ENCODE assay signal across 1 cellular context in genomic region chr6:146857180-146857959, GRCh38.
TF ChIP-seq lines count a peak whose summit lies in the region.

No MANE protein-coding gene starts in this region.

TF ChIP-seq in K562, 482 proteins besides CTCF, POLR2A, EP300 and RAD21 (continued from another document and continues in another):
- TF ChIP-seq YY1 (IDR thresholded peaks at IDR 0.05; ENCODE audit: borderline replicate concordance in 1 of 3, control insufficient read depth in 1 of 3, extremely low read depth in 1 of 3, insufficient read depth in 3 of 3, insufficient read length in 1 of 3, insufficient replicate concordance in 2 of 3, low read depth in 1 of 3, low read length in 2 of 3) (peak in 2 of 3 experiments; percentile 76 to 84), ZNF511 (CRISPR knock-in tag; IDR thresholded peaks at IDR 0.05) (peak; percentile 86), ZNF134 (CRISPR knock-in tag; conservative IDR thresholded peaks at IDR 0.05) (0 out of 2 replicates have a peak, but pooled peaks have one; percentile 27), TCFL5 (CRISPR knock-in tag; conservative IDR thresholded peaks at IDR 0.05) (peak; percentile 54), PTBP1 (IDR thresholded peaks at IDR 0.05; ENCODE audit: low read depth, low read length) (no peak), NFATC3 (IDR thresholded peaks at IDR 0.05) (no peak), AFF4 (CRISPR knock-in tag; IDR thresholded peaks at IDR 0.05) (peak; percentile 93), DACH1 (IDR thresholded peaks at IDR 0.05; ENCODE audit: partially characterized antibody) (peak; percentile 90), RFX5 (IDR thresholded peaks at IDR 0.05; ENCODE audit: low read depth, low read length) (peak; percentile 57; the same call in 1 of the 2 replicates), NFE2L1 (tag; IDR thresholded peaks at IDR 0.05; ENCODE audit: borderline replicate concordance, low read depth) (no peak), GTF2B (IDR thresholded peaks at IDR 0.05; ENCODE audit: extremely low read depth, insufficient read length) (no peak), PTRF (tag; IDR thresholded peaks at IDR 0.05) (no peak), ZNF780A (CRISPR knock-in tag; IDR thresholded peaks at IDR 0.05) (no peak), CBX1 (IDR thresholded peaks at IDR 0.05; ENCODE audit: low read depth) (peak; percentile 77; the same call in 1 of the 2 replicates), NONO (IDR thresholded peaks at IDR 0.05; ENCODE audit: low read depth in 2 of 2, low read length in 1 of 2) (peak in 1 of 2 experiments; percentile 92; a peak in 1 of 4 replicates), KDM5B (IDR thresholded peaks at IDR 0.05; ENCODE audit: insufficient replicate concordance, low read depth, low read length) (no peak), CTBP1 (IDR thresholded peaks at IDR 0.05; ENCODE audit: borderline replicate concordance) (peak; percentile 97), GATA2 (CRISPR knock-in tag; IDR thresholded peaks at IDR 0.05) (no peak), RFX1 (IDR thresholded peaks at IDR 0.05) (no peak), CCNT2 (IDR thresholded peaks at IDR 0.05; ENCODE audit: borderline replicate concordance, extremely low read depth, insufficient read length, low read depth, low read length) (peak; percentile 90), HNRNPH1 (optimal IDR thresholded peaks at IDR 0.05; ENCODE audit: low read depth, low read length) (no peak), ETV5 (CRISPR knock-in tag; IDR thresholded peaks at IDR 0.05; ENCODE audit: low read depth) (peak; percentile 45; the same call in 1 of the 2 replicates), UBTF (IDR thresholded peaks at IDR 0.05; ENCODE audit: borderline replicate concordance in 1 of 2, low read depth in 2 of 2, low read length in 2 of 2) (peak in 1 of 2 experiments; percentile 83; a peak in 2 of 4 replicates), KLF10 (CRISPR knock-in tag; IDR thresholded peaks at IDR 0.05) (peak; percentile 82; the same call in 1 of the 2 replicates), LARP7 (IDR thresholded peaks at IDR 0.05) (no peak), PRDM10 (IDR thresholded peaks at IDR 0.05; ENCODE audit: partially characterized antibody) (no peak), CBX2 (IDR thresholded peaks at IDR 0.05; ENCODE audit: insufficient read depth, low read length, poor library complexity, severe bottlenecking) (no peak), ESRRB (CRISPR knock-in tag; IDR thresholded peaks at IDR 0.05; ENCODE audit: borderline replicate concordance) (no peak), SREBF2 (CRISPR knock-in tag; IDR thresholded peaks at IDR 0.05) (no peak), TCF7 (IDR thresholded peaks at IDR 0.05; ENCODE audit: borderline replicate concordance) (no peak), NR2C2 (CRISPR knock-in tag; IDR thresholded peaks at IDR 0.05) (0 out of 2 replicates have a peak, but pooled peaks have one; percentile 20), NR2C2 (tag; IDR thresholded peaks at IDR 0.05) (no peak; the same call in none of the 2 replicates), CBFA2T3 (IDR thresholded peaks at IDR 0.05) (peak; percentile 35), RFX7 (CRISPR knock-in tag; IDR thresholded peaks at IDR 0.05) (0 out of 2 replicates have a peak, but pooled peaks have one; percentile 5), POLR2AphosphoS2 (IDR thresholded peaks at IDR 0.05; ENCODE audit: low read length) (peak; percentile 80; the same call in 1 of the 2 replicates), SAP30 (IDR thresholded peaks at IDR 0.05; ENCODE audit: borderline replicate concordance, insufficient read depth, low read depth, low read length, poor library complexity, severe bottlenecking) (no peak), MEF2A (IDR thresholded peaks at IDR 0.05; ENCODE audit: control insufficient read depth, low read depth, low read length) (no peak), RCOR1 (IDR thresholded peaks at IDR 0.05; ENCODE audit: borderline replicate concordance in 1 of 2, low read depth in 2 of 2, low read length in 2 of 2) (peak; percentile 78 to 98; a peak in 3 of 4 replicates), ZNF274 (IDR thresholded peaks at IDR 0.05; ENCODE audit: borderline replicate concordance, low read depth, low read length) (no peak), TSC22D4 (tag; IDR thresholded peaks at IDR 0.05) (no peak), ZNF384 (IDR thresholded peaks at IDR 0.05; ENCODE audit: low read depth, low read length) (peak; percentile 60; the same call in 1 of the 2 replicates), ELF2 (CRISPR knock-in tag; IDR thresholded peaks at IDR 0.05) (peak; percentile 88), SRF (CRISPR knock-in tag; IDR thresholded peaks at IDR 0.05) (peak; percentile 29 to 83; a peak in 2 of 4 replicates), ADNP (tag; IDR thresholded peaks at IDR 0.05) (peak; percentile 15; the same call in 1 of the 2 replicates), ZNF224 (CRISPR knock-in tag; IDR thresholded peaks at IDR 0.05) (no peak), TBL1XR1 (IDR thresholded peaks at IDR 0.05; ENCODE audit: low read length in 2 of 2) (peak; percentile 80 to 89), MCM3 (IDR thresholded peaks at IDR 0.05) (no peak), MTF1 (CRISPR knock-in tag; IDR thresholded peaks at IDR 0.05; ENCODE audit: borderline replicate concordance) (no peak), HDAC6 (IDR thresholded peaks at IDR 0.05; ENCODE audit: low read depth, low read length) (no peak), HNRNPL (IDR thresholded peaks at IDR 0.05; ENCODE audit: low read depth, low read length) (no peak), ZFPM2 (CRISPR knock-in tag; IDR thresholded peaks at IDR 0.05) (peak; percentile 78; the same call in 1 of the 2 replicates), TAF1 (IDR thresholded peaks at IDR 0.05; ENCODE audit: control insufficient read depth, extremely low read depth, insufficient read depth, low read length, severe bottlenecking) (peak; percentile 40), POU5F1 (IDR thresholded peaks at IDR 0.05; ENCODE audit: borderline replicate concordance, low read depth, low read length, partially characterized antibody) (no peak), PRPF4 (IDR thresholded peaks at IDR 0.05; ENCODE audit: insufficient read depth, low read depth, low read length, poor library complexity, severe bottlenecking) (no peak), ZNF197 (CRISPR knock-in tag; IDR thresholded peaks at IDR 0.05; ENCODE audit: low read depth) (peak; percentile 51; the same call in 1 of the 2 replicates), ZNF217 (CRISPR knock-in tag; IDR thresholded peaks at IDR 0.05) (no peak), CREBBP (IDR thresholded peaks at IDR 0.05; ENCODE audit: low read depth, low read length) (no peak), KHSRP (IDR thresholded peaks at IDR 0.05) (no peak), TCF15 (CRISPR knock-in tag; IDR thresholded peaks at IDR 0.05) (no peak), MXI1 (IDR thresholded peaks at IDR 0.05; ENCODE audit: low read depth, low read length) (no peak), HIVEP1 (CRISPR knock-in tag; IDR thresholded peaks at IDR 0.05) (peak; percentile 84), ATF2 (CRISPR knock-in tag; IDR thresholded peaks at IDR 0.05) (no peak), CEBPG (CRISPR knock-in tag; IDR thresholded peaks at IDR 0.05) (peak; percentile 100), CEBPG (tag; conservative IDR thresholded peaks at IDR 0.05 in 1 of 2, IDR thresholded peaks at IDR 0.05 in 1 of 2) (peak; percentile 99 to 100), ZEB2 (IDR thresholded peaks at IDR 0.05) (no peak), RBM15 (IDR thresholded peaks at IDR 0.05; ENCODE audit: insufficient read depth, low read length) (no peak), DMBX1 (CRISPR knock-in tag; IDR thresholded peaks at IDR 0.05; ENCODE audit: borderline replicate concordance) (no peak; the same call in none of the 2 replicates), ZNF444 (CRISPR knock-in tag; IDR thresholded peaks at IDR 0.05) (no peak)
